9 cellular contexts compared by ENCODE assay signal in the genomic region with DNA sequence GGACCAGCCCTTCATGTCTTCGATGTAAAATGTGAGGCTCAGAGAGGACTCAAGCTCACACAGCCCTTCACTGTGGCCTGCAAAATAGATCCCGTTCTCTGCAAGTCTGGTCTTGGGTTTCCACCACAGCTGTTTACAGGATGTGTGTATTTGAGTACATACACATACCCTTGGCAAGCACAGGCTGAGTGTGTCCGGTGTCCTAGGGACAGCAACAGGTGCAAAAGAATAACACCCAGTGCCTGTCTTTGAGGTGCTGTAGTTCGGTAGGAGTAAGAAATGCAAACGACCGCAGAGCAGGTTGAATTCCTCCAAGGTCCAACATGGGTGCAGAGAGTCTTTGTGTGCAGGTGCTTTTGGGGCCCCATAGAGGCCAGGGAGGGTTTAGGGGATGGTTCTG. TPM values are rescaled to one million over a fixed set of nuclear protein-coding genes. Genes with fewer than 3 reads are reported as not detected.
"Had no signal": no experiment of that assay in that cellular context is flagged by ENCODE, and none has a peak within 500 bp of the region (broad histone marks: within the 10 kb centered on the region; RNA-seq: fewer than 3 reads in every experiment).

No MANE protein-coding gene starts in this region.

RNA-seq across cellular contexts. Expression of gene EVPLL, which starts 44.9 kb away (rescaled TPM):
- total RNA-seq: OCI-LY7, Right ventricle myocardium inferior, Right ventricle myocardium superior, RPMI7951, SJCRH30, SJSA1, SK-MEL-5 had no signal
- polyA plus RNA-seq: SK-N-SH had no signal

RNA-seq across cellular contexts. Expression of gene LGALS9C, which starts 54.1 kb away (rescaled TPM):
- total RNA-seq: OCI-LY7, PC-3, Right ventricle myocardium inferior, Right ventricle myocardium superior, RPMI7951, SJCRH30, SJSA1, SK-MEL-5 had no signal
- polyA plus RNA-seq: SK-N-SH had no signal
